ENCODE assay signal across 10 cellular contexts in the genomic region with DNA sequence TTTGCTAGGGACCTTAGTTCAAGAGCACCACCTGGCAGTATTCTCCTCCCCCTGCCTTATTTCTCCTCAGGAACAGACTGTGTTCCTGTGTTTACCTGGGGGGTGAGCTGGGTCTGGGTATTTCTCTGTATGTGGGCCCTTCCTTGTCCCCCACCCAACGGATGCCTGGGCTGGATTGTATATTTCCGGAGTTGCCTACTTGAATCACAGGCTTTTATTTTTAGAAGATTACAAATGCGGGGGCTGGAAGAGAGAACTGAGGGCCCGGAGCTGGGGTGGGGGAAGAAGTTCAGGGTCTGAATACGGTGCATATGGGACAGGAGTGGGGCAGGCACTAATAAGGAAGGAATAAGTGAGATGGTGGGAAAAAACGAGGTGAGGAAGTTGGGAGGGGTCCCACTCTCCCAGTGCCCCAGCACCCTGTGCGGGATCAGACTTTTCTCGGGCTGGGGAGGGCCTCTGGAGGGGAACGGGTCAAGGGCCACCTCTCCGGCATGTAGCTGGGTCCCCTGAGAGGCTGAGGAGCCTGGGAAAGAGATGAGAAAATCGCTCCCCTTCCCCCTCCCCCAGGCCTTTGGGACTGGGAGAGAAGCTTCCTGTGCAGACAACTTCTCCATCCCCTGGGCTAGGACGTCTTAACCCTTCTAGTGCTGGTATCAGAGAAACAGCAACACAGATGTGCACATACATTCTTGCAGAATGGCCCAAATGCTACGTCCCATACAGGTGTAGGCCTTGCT. TPM values are rescaled to one million over a fixed set of nuclear protein-coding genes. Genes with fewer than 3 reads are reported as not detected.
DNase-seq lines count a peak whose midpoint lies in the region; ATAC-seq and TF ChIP-seq lines count a peak whose summit lies in the region.
"Had no signal": no experiment of that assay in that cellular context is flagged by ENCODE, and none has a peak within 500 bp of the region (broad histone marks: within the 10 kb centered on the region; RNA-seq: fewer than 3 reads in every experiment).

No MANE protein-coding gene starts in this region.

- H3K27me3 ChIP-seq in prostate gland (replicated peaks; ENCODE audit: insufficient read depth): no peaks in the 10 kb centered on the region

- no peak for TF ChIP-seq POLR2A in prostate gland (IDR thresholded peaks at IDR 0.05)

- peaks cover 6 to 12% (median 10%) of the 10 kb centered on the region in 3 donors for H3K27me3 Mint-ChIP-seq in CD14-positive monocyte (ENCODE audit: low read depth in 3 of 3)

- no peak overlapping the region for H3K4me3 ChIP-seq in prostate gland

- H3K9me3 Mint-ChIP-seq in CD14-positive monocyte: no peaks in the 10 kb centered on the region
- H3K9me3 Mint-ChIP-seq: stimulated activated naive B cell treated with anti-CD40 and anti-IgM and Interleukin-4, amounts not matched to agents 10 μg/mL and 1 μg/mL and 100 μg/mL, for 72 hours had no signal

- H3K27ac ChIP-seq in prostate gland: no peak overlapping the region

- H3K4me3 Mint-ChIP-seq in CD14-positive monocyte: peak overlapping the region; percentile 31 to 75

- no peaks in the 10 kb centered on the region for H3K9me3 ChIP-seq in prostate gland

- TF ChIP-seq CTCF in CD14-positive monocyte (IDR thresholded peaks at IDR 0.05) (no peak), GM13976 (IDR thresholded peaks at IDR 0.05; ENCODE audit: borderline replicate concordance, control extremely low read depth, extremely low read depth, insufficient read depth, missing control alignments) (no peak), prostate gland (IDR thresholded peaks at IDR 0.05) (no peak)

- in situ Hi-C loops in GM13976 (cut with MboI; ENCODE audit: low sequenced_read_pairs, unreplicated experiment): no loop called here

- no peaks in the 10 kb centered on the region for H3K36me3 ChIP-seq in prostate gland

- DNase-seq in CD14-positive monocyte (ENCODE audit: low spot score) (no peak), UCSD-AML1 (lab: John Stamatoyannopoulos, UW; ENCODE audit: unreplicated experiment) (peak; percentile 45), left cardiac atrium (no peak), pulmonary artery endothelial cell (ENCODE audit: low read depth, low spot score) (peak; percentile 48), GM13976 (ENCODE audit: low spot score) (no peak), KG1 (lab: John Stamatoyannopoulos, UW) (no peak), prostate gland (ENCODE audit: low spot score) (no peak), H4 (ENCODE audit: low spot score) (no peak)
- DNase-seq: stimulated activated CD4-positive, alpha-beta T cell treated with anti-CD3 and anti-CD28 coated beads, Interleukin-12 subunit alpha, Interleukin-12 subunit beta, amount 100 ng/mL, for 4 hours; stimulated activated naive B cell treated with anti-CD40 and anti-IgM and Interleukin-4, amounts not matched to agents 10 μg/mL and 1 μg/mL and 100 μg/mL, for 72 hours had no signal

- intact Hi-C loops in CD14-positive monocyte (cut with micrococcal nuclease) (no loop called here), left cardiac atrium (cut with DNase I) (no loop called here), prostate gland (cut with DNase I) (no loop called here)

- H3K4me1 Mint-ChIP-seq in CD14-positive monocyte: peaks cover 16% of the 10 kb centered on the region

- H3K27ac Mint-ChIP-seq in CD14-positive monocyte: peak overlapping the region in 2 of 7 donors; percentile 33 to 60
- H3K27ac Mint-ChIP-seq: stimulated activated naive B cell treated with anti-CD40 and anti-IgM and Interleukin-4, amounts not matched to agents 10 μg/mL and 1 μg/mL and 100 μg/mL, for 72 hours had no signal

- peak; percentile 67 for ATAC-seq in left cardiac atrium
- ATAC-seq: stimulated activated naive B cell treated with anti-CD40 and anti-IgM and Interleukin-4, amounts not matched to agents 10 μg/mL and 1 μg/mL and 100 μg/mL, for 72 hours had no signal

- no peaks in the 10 kb centered on the region for H3K36me3 Mint-ChIP-seq in CD14-positive monocyte
- H3K36me3 Mint-ChIP-seq: stimulated activated naive B cell treated with anti-CD40 and anti-IgM and Interleukin-4, amounts not matched to agents 10 μg/mL and 1 μg/mL and 100 μg/mL, for 72 hours had no signal

- no peaks in the 10 kb centered on the region for H3K4me1 ChIP-seq in prostate gland (replicated peaks)

- 46% methylated on average over 13 of the region's 13 CpGs for WGBS in prostate gland

RNA-seq across cellular contexts. Expression of a gene that starts 42.1 kb away (rescaled TPM):
- polyA plus RNA-seq in CD14-positive monocyte: not detected
- total RNA-seq in left cardiac atrium: 10 to 100 TPM; 20.7 to 36.0 TPM
- total RNA-seq in pulmonary artery endothelial cell: 135 and 143 TPM in 2 replicates
- total RNA-seq in prostate gland: 10 to 100 TPM; 49.2 to 81.1 TPM
- total RNA-seq in H4 (2014; rRNA removed; shearing (Covaris generic)): 1.2 and 6.6 TPM in 2 replicates

Comparison
In these comparisons a context has a peak if more than half of its experiments do, and no peak if none do; other contexts are left out.
1. DNase-seq: peak in UCSD-AML1 (single experiment) and pulmonary artery endothelial cell (single experiment); none in CD14-positive monocyte (single experiment), left cardiac atrium (single experiment), GM13976 (single experiment), KG1 (single experiment), prostate gland (single experiment) and H4 (single experiment).